ENCODE assay signal across 1 cellular context in the genomic region with DNA sequence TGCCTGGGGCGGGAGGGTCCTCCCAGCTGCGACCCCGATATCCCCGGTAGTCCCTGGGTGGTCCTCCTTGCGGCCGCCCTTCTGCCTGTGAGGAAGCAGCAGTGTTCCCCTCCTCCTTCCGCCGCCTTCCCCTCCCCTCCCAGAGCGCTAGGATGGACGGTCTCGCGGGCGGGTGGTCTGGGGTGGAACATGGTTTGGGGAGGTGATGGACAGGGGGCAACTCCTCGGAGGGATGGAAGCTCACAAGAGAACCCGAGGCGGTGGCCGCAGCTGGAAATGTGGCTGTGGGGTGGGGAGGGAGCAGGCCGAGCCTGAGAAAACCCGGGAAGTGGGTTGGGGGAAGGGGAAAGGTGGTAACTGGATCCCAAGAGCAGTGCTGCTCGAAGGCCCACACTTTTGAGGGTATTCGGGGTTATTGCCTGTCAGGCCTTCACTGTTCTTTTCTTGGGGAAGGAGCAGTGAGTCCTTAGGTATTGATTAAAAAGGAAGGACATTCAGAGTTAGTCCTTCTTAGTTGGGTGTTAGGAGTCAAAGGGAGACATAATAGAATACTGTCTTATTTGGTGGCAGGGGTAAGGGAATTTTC.
TF ChIP-seq lines count a peak whose summit lies in the region.

No MANE protein-coding gene starts in this region.

TF ChIP-seq in HepG2, 621 proteins besides CTCF, POLR2A, EP300 and RAD21 (continued from another document and continues in another):
- TF ChIP-seq SRSF4 (IDR thresholded peaks at IDR 0.05; ENCODE audit: low read depth, low read length, poor library complexity, severe bottlenecking) (no peak), KDM5B (CRISPR knock-in tag; IDR thresholded peaks at IDR 0.05; ENCODE audit: borderline replicate concordance) (no peak), TSC22D2 (CRISPR knock-in tag; IDR thresholded peaks at IDR 0.05; ENCODE audit: borderline replicate concordance) (no peak), DNMT3B (CRISPR knock-in tag; conservative IDR thresholded peaks at IDR 0.05) (no peak), REL (CRISPR knock-in tag; conservative IDR thresholded peaks at IDR 0.05) (no peak), HNRNPLL (IDR thresholded peaks at IDR 0.05; ENCODE audit: low read depth, low read length, poor library complexity, severe bottlenecking) (no peak), ZNF747 (CRISPR knock-in tag; IDR thresholded peaks at IDR 0.05; ENCODE audit: borderline replicate concordance) (no peak), ZNF768 (CRISPR knock-in tag; IDR thresholded peaks at IDR 0.05) (no peak), SMYD3 (CRISPR knock-in tag; IDR thresholded peaks at IDR 0.05) (no peak), TOPORS (CRISPR knock-in tag; IDR thresholded peaks at IDR 0.05) (no peak), ZC3H13 (CRISPR knock-in tag; IDR thresholded peaks at IDR 0.05) (no peak), FOXK2 (IDR thresholded peaks at IDR 0.05) (no peak), NAIF1 (CRISPR knock-in tag; IDR thresholded peaks at IDR 0.05; ENCODE audit: borderline replicate concordance) (no peak), ZFY (CRISPR knock-in tag; IDR thresholded peaks at IDR 0.05) (peak; percentile 5; the same call in 1 of the 2 replicates), ZNF296 (CRISPR knock-in tag; conservative IDR thresholded peaks at IDR 0.05) (no peak), ZNF790 (CRISPR knock-in tag; IDR thresholded peaks at IDR 0.05; ENCODE audit: borderline replicate concordance) (no peak), ZNF607 (CRISPR knock-in tag; IDR thresholded peaks at IDR 0.05; ENCODE audit: borderline replicate concordance) (no peak), GZF1 (CRISPR knock-in tag; IDR thresholded peaks at IDR 0.05) (0 out of 2 replicates have a peak, but pooled peaks have one; percentile 45), ZBTB1 (CRISPR knock-in tag; IDR thresholded peaks at IDR 0.05; ENCODE audit: borderline replicate concordance) (no peak), SP1 (IDR thresholded peaks at IDR 0.05) (no peak), SP1 (CRISPR knock-in tag; IDR thresholded peaks at IDR 0.05) (no peak), HIVEP1 (CRISPR knock-in tag; IDR thresholded peaks at IDR 0.05) (no peak), SRY (CRISPR knock-in tag; IDR thresholded peaks at IDR 0.05) (0 out of 2 replicates have a peak, but pooled peaks have one; percentile 42), CENPT (CRISPR knock-in tag; IDR thresholded peaks at IDR 0.05; ENCODE audit: low read depth) (no peak), ZNF891 (CRISPR knock-in tag; IDR thresholded peaks at IDR 0.05) (peak; percentile 11; the same call in 1 of the 2 replicates), SOX6 (IDR thresholded peaks at IDR 0.05) (no peak), SOX6 (CRISPR knock-in tag; IDR thresholded peaks at IDR 0.05) (no peak), KLF6 (CRISPR knock-in tag; IDR thresholded peaks at IDR 0.05) (no peak), YEATS4 (CRISPR knock-in tag; IDR thresholded peaks at IDR 0.05; ENCODE audit: borderline replicate concordance) (no peak)
- TF ChIP-seq, protein P1, sequence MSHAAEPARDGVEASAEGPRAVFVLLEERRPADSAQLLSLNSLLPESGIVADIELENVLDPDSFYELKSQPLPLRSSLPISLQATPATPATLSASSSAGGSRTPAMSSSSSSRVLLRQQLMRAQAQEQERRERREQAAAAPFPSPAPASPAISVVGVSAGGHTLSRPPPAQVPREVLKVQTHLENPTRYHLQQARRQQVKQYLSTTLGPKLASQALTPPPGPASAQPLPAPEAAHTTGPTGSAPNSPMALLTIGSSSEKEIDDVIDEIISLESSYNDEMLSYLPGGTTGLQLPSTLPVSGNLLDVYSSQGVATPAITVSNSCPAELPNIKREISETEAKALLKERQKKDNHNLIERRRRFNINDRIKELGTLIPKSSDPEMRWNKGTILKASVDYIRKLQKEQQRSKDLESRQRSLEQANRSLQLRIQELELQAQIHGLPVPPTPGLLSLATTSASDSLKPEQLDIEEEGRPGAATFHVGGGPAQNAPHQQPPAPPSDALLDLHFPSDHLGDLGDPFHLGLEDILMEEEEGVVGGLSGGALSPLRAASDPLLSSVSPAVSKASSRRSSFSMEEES (CRISPR knock-in tag; IDR thresholded peaks at IDR 0.05), result no peak
- TF ChIP-seq, protein P2, sequence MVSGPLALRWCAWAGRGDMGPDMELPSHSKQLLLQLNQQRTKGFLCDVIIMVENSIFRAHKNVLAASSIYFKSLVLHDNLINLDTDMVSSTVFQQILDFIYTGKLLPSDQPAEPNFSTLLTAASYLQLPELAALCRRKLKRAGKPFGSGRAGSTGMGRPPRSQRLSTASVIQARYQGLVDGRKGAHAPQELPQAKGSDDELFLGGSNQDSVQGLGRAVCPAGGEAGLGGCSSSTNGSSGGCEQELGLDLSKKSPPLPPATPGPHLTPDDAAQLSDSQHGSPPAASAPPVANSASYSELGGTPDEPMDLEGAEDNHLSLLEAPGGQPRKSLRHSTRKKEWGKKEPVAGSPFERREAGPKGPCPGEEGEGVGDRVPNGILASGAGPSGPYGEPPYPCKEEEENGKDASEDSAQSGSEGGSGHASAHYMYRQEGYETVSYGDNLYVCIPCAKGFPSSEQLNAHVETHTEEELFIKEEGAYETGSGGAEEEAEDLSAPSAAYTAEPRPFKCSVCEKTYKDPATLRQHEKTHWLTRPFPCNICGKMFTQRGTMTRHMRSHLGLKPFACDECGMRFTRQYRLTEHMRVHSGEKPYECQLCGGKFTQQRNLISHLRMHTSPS (CRISPR knock-in tag; IDR thresholded peaks at IDR 0.05; ENCODE audit: low read depth), result no peak; the same call in 1 of the 2 replicates
- TF ChIP-seq, protein P3, sequence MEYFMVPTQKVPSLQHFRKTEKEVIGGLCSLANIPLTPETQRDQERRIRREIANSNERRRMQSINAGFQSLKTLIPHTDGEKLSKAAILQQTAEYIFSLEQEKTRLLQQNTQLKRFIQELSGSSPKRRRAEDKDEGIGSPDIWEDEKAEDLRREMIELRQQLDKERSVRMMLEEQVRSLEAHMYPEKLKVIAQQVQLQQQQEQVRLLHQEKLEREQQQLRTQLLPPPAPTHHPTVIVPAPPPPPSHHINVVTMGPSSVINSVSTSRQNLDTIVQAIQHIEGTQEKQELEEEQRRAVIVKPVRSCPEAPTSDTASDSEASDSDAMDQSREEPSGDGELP (IDR thresholded peaks at IDR 0.05; ENCODE audit: borderline replicate concordance, low read depth), result no peak
- TF ChIP-seq, protein P4, sequence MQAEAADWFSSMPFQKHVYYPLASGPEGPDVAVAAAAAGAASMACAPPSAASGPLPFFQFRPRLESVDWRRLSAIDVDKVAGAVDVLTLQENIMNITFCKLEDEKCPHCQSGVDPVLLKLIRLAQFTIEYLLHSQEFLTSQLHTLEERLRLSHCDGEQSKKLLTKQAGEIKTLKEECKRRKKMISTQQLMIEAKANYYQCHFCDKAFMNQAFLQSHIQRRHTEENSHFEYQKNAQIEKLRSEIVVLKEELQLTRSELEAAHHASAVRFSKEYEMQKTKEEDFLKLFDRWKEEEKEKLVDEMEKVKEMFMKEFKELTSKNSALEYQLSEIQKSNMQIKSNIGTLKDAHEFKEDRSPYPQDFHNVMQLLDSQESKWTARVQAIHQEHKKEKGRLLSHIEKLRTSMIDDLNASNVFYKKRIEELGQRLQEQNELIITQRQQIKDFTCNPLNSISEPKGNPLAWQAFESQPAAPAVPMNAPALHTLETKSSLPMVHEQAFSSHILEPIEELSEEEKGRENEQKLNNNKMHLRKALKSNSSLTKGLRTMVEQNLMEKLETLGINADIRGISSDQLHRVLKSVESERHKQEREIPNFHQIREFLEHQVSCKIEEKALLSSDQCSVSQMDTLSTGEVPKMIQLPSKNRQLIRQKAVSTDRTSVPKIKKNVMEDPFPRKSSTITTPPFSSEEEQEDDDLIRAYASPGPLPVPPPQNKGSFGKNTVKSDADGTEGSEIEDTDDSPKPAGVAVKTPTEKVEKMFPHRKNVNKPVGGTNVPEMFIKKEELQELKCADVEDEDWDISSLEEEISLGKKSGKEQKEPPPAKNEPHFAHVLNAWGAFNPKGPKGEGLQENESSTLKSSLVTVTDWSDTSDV (CRISPR knock-in tag; IDR thresholded peaks at IDR 0.05), result peak; percentile 80; the same call in 1 of the 2 replicates
- TF ChIP-seq, protein P5, sequence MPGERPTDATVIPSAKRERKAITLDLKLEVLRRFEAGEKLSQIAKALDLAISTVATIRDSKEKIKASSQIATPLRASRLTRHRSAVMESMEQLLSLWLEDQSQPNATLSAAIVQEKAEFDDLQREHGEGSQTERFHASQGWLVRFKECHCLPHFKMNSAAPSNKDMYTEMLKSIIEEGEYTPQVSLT (CRISPR knock-in tag; IDR thresholded peaks at IDR 0.05; ENCODE audit: borderline replicate concordance, low read depth), result no peak
- TF ChIP-seq, protein P6, sequence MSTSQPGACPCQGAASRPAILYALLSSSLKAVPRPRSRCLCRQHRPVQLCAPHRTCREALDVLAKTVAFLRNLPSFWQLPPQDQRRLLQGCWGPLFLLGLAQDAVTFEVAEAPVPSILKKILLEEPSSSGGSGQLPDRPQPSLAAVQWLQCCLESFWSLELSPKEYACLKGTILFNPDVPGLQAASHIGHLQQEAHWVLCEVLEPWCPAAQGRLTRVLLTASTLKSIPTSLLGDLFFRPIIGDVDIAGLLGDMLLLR (CRISPR knock-in tag; IDR thresholded peaks at IDR 0.05), result no peak
- TF ChIP-seq, protein P7, sequence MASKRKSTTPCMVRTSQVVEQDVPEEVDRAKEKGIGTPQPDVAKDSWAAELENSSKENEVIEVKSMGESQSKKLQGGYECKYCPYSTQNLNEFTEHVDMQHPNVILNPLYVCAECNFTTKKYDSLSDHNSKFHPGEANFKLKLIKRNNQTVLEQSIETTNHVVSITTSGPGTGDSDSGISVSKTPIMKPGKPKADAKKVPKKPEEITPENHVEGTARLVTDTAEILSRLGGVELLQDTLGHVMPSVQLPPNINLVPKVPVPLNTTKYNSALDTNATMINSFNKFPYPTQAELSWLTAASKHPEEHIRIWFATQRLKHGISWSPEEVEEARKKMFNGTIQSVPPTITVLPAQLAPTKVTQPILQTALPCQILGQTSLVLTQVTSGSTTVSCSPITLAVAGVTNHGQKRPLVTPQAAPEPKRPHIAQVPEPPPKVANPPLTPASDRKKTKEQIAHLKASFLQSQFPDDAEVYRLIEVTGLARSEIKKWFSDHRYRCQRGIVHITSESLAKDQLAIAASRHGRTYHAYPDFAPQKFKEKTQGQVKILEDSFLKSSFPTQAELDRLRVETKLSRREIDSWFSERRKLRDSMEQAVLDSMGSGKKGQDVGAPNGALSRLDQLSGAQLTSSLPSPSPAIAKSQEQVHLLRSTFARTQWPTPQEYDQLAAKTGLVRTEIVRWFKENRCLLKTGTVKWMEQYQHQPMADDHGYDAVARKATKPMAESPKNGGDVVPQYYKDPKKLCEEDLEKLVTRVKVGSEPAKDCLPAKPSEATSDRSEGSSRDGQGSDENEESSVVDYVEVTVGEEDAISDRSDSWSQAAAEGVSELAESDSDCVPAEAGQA (IDR thresholded peaks at IDR 0.05; ENCODE audit: low read depth), result no peak
- TF ChIP-seq, protein P7 (CRISPR knock-in tag; IDR thresholded peaks at IDR 0.05; ENCODE audit: borderline replicate concordance), result no peak
- TF ChIP-seq, protein P8, sequence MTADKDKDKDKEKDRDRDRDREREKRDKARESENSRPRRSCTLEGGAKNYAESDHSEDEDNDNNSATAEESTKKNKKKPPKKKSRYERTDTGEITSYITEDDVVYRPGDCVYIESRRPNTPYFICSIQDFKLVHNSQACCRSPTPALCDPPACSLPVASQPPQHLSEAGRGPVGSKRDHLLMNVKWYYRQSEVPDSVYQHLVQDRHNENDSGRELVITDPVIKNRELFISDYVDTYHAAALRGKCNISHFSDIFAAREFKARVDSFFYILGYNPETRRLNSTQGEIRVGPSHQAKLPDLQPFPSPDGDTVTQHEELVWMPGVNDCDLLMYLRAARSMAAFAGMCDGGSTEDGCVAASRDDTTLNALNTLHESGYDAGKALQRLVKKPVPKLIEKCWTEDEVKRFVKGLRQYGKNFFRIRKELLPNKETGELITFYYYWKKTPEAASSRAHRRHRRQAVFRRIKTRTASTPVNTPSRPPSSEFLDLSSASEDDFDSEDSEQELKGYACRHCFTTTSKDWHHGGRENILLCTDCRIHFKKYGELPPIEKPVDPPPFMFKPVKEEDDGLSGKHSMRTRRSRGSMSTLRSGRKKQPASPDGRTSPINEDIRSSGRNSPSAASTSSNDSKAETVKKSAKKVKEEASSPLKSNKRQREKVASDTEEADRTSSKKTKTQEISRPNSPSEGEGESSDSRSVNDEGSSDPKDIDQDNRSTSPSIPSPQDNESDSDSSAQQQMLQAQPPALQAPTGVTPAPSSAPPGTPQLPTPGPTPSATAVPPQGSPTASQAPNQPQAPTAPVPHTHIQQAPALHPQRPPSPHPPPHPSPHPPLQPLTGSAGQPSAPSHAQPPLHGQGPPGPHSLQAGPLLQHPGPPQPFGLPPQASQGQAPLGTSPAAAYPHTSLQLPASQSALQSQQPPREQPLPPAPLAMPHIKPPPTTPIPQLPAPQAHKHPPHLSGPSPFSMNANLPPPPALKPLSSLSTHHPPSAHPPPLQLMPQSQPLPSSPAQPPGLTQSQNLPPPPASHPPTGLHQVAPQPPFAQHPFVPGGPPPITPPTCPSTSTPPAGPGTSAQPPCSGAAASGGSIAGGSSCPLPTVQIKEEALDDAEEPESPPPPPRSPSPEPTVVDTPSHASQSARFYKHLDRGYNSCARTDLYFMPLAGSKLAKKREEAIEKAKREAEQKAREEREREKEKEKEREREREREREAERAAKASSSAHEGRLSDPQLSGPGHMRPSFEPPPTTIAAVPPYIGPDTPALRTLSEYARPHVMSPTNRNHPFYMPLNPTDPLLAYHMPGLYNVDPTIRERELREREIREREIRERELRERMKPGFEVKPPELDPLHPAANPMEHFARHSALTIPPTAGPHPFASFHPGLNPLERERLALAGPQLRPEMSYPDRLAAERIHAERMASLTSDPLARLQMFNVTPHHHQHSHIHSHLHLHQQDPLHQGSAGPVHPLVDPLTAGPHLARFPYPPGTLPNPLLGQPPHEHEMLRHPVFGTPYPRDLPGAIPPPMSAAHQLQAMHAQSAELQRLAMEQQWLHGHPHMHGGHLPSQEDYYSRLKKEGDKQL (CRISPR knock-in tag; IDR thresholded peaks at IDR 0.05; ENCODE audit: low read depth), result no peak
